ENCODE assay signal across 8 cellular contexts in genomic region chr15:52568569-52569243, GRCh38. TPM values are rescaled to one million over a fixed set of nuclear protein-coding genes. Genes with fewer than 3 reads are reported as not detected.
DNase-seq lines count a peak whose midpoint lies in the region; ATAC-seq, FAIRE-seq and TF ChIP-seq lines count a peak whose summit lies in the region.

Gene ARPP19, minus strand, starts transcription at chr15:52569030. Its CDS starts 138 bp downstream, at chr15:52568892.

- H3K27me3 ChIP-seq in body of pancreas = no peaks in the 10 kb centered on the region

- peak; percentile 73 for ATAC-seq in HG03045 (IDR thresholded peaks at IDR 0.05; ENCODE audit: unreplicated experiment)
- peak; percentile 94 for ATAC-seq in body of pancreas

- H3K4me3 ChIP-seq in body of pancreas (peak within 1 kb of the TSS; percentile 11 to 38), skeletal muscle cell (ENCODE audit: low read depth, low read length) (peak within 1 kb of the TSS; percentile 85)

- H3K36me3 ChIP-seq in body of pancreas (replicated peaks in 1 of 2; ENCODE audit: insufficient read depth in 1 of 2, low read depth in 2 of 2) = no peaks in the 10 kb centered on the region

- intact Hi-C loops in body of pancreas (cut with DNase I) = no loop called here

- peak in 2 of 7 experiments; percentile 11 to 19 for TF ChIP-seq CTCF in body of pancreas (IDR thresholded peaks at IDR 0.05)

- peak; percentile 13 for FAIRE-seq in TTC549 (lab: Jason Lieb, UNC)

- DNase-seq in NK-92 treated with Interleukin-12 subunit alpha and Interleukin-12 subunit beta, amount 100 ng/mL, for 24 hours (lab: John Stamatoyannopoulos, UW) = peak; percentile 84
- DNase-seq in NK-92 (lab: John Stamatoyannopoulos, UW; ENCODE audit: unreplicated experiment) = no peak
- peak; percentile 78 for DNase-seq in NCI-H2081 treated with DMSO at 0.1 percent for 48 hours (lab: John Stamatoyannopoulos, UW)
- DNase-seq in body of pancreas = peak; percentile 90 to 95 (median 92)
- DNase-seq in iPS DF 4.7 (ENCODE audit: extremely low read depth, low spot score) = peak; percentile 76
- peak; percentile 68 for DNase-seq in skeletal muscle cell (ENCODE audit: low read depth)

- no peaks in the 10 kb centered on the region for H3K9me3 ChIP-seq in body of pancreas

- H3K27ac ChIP-seq in body of pancreas = peak within 1 kb of the TSS; percentile 95 to 98 (median 95)

- peaks cover 37% of the 10 kb centered on the region for H3K4me1 ChIP-seq in body of pancreas

- peak; percentile 73 to 80 (median 74) for TF ChIP-seq POLR2A in body of pancreas (IDR thresholded peaks at IDR 0.05)

- 0 to 1% methylated on average over 25 to 58 of the region's 75 CpGs for WGBS in body of pancreas, 2 donors

RNA-seq across cellular contexts. Expression of gene ARPP19, which starts in this region (rescaled TPM):
- 10 to 100 TPM; 37.2 to 65.4 TPM for total RNA-seq in body of pancreas
